In genomic region chr22:19143967-19144400, GRCh38 we compare ENCODE assay signal across 6 cellular contexts. TPM values are rescaled to one million over a fixed set of nuclear protein-coding genes. Genes with fewer than 3 reads are reported as not detected.
DNase-seq lines count a peak whose midpoint lies in the region; TF ChIP-seq lines count a peak whose summit lies in the region.

No MANE protein-coding gene starts in this region.

- peaks cover 27% of the 10 kb centered on the region for H3K27me3 Mint-ChIP-seq in Calu3 (ENCODE audit: unreplicated experiment)

- peak overlapping the region; percentile 97 for H3K9ac ChIP-seq in NT2/D1 (ENCODE audit: insufficient read length, low read depth)

- TSS peak; percentile 62 for BruUV-seq in Calu3 (replicated peaks; lab: Mats Ljungman, UMichigan)

- peak; percentile 14 for DNase-seq in Calu3
- no peak for DNase-seq in NT2/D1 (ENCODE audit: low read depth, low spot score)
- peak; percentile 60 to 61 for DNase-seq in erythroblast (lab: John Stamatoyannopoulos, UW)
- DNase-seq in stimulated activated CD4-positive, alpha-beta T cell treated with anti-CD3 and anti-CD28 coated beads, Interleukin-2, amount 100 ng/mL, for 48 hours: peak; percentile 34
- DNase-seq in effector CD8-positive, alpha-beta T cell (lab: John Stamatoyannopoulos, UW): no peak
- DNase-seq in anterior cingulate cortex (lab: John Stamatoyannopoulos, UW): no peak

- CTCF ChIA-PET in Calu3 (lab: Charles Lee): interaction anchor here (0.6 to 2.0 kb wide), 10 partner anchors 12 to 486 kb away, joined by 3 to 7 read pairs (median 4); partner anchors contain the start of genes CDC45, CLTCL1 and DGCR6

- no peaks in the 10 kb centered on the region for H3K9me3 Mint-ChIP-seq in Calu3 (ENCODE audit: low read depth, unreplicated experiment)

- intact Hi-C loops in Calu3 (cut with micrococcal nuclease; ENCODE audit: unreplicated experiment): no loop called here

- no peak for TF ChIP-seq POLR2A in erythroblast (IDR thresholded peaks at IDR 0.05; ENCODE audit: low read length)

- peaks cover 39% of the 10 kb centered on the region for H3K36me3 ChIP-seq in NT2/D1 (ENCODE audit: insufficient read depth, insufficient read length, low read length)

- peak overlapping the region; percentile 97 for H3K4me3 ChIP-seq in NT2/D1 (ENCODE audit: insufficient read length, low read depth)

- H3K4me3 Mint-ChIP-seq in Calu3 (ENCODE audit: low read depth, unreplicated experiment): peak overlapping the region; percentile 94

- TF ChIP-seq CTCF in Calu3 (IDR thresholded peaks at IDR 0.05; ENCODE audit: unreplicated experiment): no peak

- peaks cover 6% of the 10 kb centered on the region for H3K4me1 ChIP-seq in NT2/D1 (ENCODE audit: insufficient read depth, insufficient read length)

- H3K27ac Mint-ChIP-seq in Calu3 (ENCODE audit: unreplicated experiment): peak overlapping the region; percentile 85

- peaks cover 15% of the 10 kb centered on the region for H3K27me3 ChIP-seq in NT2/D1 (ENCODE audit: insufficient read depth, insufficient read length)

- peaks cover 11% of the 10 kb centered on the region for H3K4me1 Mint-ChIP-seq in Calu3 (ENCODE audit: low read depth, unreplicated experiment)

- H3K36me3 Mint-ChIP-seq in Calu3 (ENCODE audit: insufficient read depth, unreplicated experiment): peaks cover 14% of the 10 kb centered on the region

- H3K9me3 ChIP-seq in NT2/D1 (ENCODE audit: insufficient read depth, low read length): no peaks in the 10 kb centered on the region

RNA-seq across cellular contexts. Expression of gene ESS2, which starts 0.5 kb away (rescaled TPM):
- 15.9 and 16.8 TPM in 2 replicates for total RNA-seq in Calu3 (2022)

RNA-seq across cellular contexts. Expression of gene GSC2, which starts 6.1 kb away (rescaled TPM):
- total RNA-seq in Calu3 (2022): not detected in 2 replicates

RNA-seq across cellular contexts. Expression of gene TSSK2, which starts 12.9 kb away (rescaled TPM):
- not detected in 2 replicates for total RNA-seq in Calu3 (2022)

RNA-seq across cellular contexts. Expression of gene DGCR2, which starts 21.8 kb away (rescaled TPM):
- 76.4 and 81.8 TPM in 2 replicates for total RNA-seq in Calu3 (2022)

RNA-seq across cellular contexts. Expression of gene SLC25A1, which starts 34.6 kb away (rescaled TPM):
- 118 and 120 TPM in 2 replicates for total RNA-seq in Calu3 (2022)

Comparison
In these comparisons a context has a peak if more than half of its experiments do, and no peak if none do; other contexts are left out.
1. DNase-seq: peak in Calu3 (single experiment), erythroblast (2 of 2) and stimulated activated CD4-positive, alpha-beta T cell treated with anti-CD3 and anti-CD28 coated beads, Interleukin-2, amount 100 ng/mL, for 48 hours (2 of 2); none in NT2/D1 (single experiment), effector CD8-positive, alpha-beta T cell (single experiment) and anterior cingulate cortex (0 of 58).